3 cellular contexts compared by ENCODE assay signal in the genomic region with DNA sequence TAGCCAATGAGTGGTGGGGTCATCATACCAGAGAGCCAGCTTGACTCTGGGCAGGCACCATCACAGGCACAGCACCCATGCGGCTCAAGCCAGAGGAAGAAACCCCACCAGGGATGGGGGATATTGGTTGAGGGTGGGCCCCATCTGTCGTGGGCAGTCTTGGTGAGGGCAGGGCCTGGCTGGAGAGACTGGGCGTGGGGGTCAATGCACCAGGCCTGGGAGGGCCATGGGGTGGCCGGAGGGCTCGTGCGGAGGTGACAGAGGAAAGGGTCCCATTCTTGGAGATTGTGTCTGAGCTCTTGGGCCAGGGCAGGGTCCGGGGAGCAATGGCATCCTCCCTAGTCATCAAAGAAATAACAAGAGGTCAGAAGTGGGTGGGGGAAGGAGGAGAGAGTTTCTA.
TF ChIP-seq lines count a peak whose summit lies in the region.

No MANE protein-coding gene starts in this region.

TF ChIP-seq in SK-N-SH, 30 proteins besides CTCF, POLR2A, EP300 and RAD21:
- TF ChIP-seq FOXM1 (IDR thresholded peaks at IDR 0.05; ENCODE audit: low read depth) (no peak), SMC3 (IDR thresholded peaks at IDR 0.05; ENCODE audit: low read depth, low read length) (no peak), RCOR1 (IDR thresholded peaks at IDR 0.05; ENCODE audit: low read length) (no peak), NFIC (IDR thresholded peaks at IDR 0.05; ENCODE audit: borderline replicate concordance) (no peak), YY1 (IDR thresholded peaks at IDR 0.05; ENCODE audit: low read depth) (no peak), TAF1 (IDR thresholded peaks at IDR 0.05; ENCODE audit: borderline replicate concordance, low read depth, low read length) (no peak), CHD2 (IDR thresholded peaks at IDR 0.05; ENCODE audit: low read length, partially characterized antibody) (no peak), REST (IDR thresholded peaks at IDR 0.05; ENCODE audit: low read depth, low read length) (no peak), GATA2 (CRISPR knock-in tag; IDR thresholded peaks at IDR 0.05) (no peak), JUND (IDR thresholded peaks at IDR 0.05) (no peak)
- TF ChIP-seq, protein P1, sequence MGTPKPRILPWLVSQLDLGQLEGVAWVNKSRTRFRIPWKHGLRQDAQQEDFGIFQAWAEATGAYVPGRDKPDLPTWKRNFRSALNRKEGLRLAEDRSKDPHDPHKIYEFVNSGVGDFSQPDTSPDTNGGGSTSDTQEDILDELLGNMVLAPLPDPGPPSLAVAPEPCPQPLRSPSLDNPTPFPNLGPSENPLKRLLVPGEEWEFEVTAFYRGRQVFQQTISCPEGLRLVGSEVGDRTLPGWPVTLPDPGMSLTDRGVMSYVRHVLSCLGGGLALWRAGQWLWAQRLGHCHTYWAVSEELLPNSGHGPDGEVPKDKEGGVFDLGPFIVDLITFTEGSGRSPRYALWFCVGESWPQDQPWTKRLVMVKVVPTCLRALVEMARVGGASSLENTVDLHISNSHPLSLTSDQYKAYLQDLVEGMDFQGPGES (IDR thresholded peaks at IDR 0.05; ENCODE audit: low read depth, low read length), result no peak

TF ChIP-seq in SK-N-SH treated with all-trans-retinoic acid at 6 μM for 48 hours, 23 proteins besides CTCF, POLR2A, EP300 and RAD21:
- TF ChIP-seq TCF4 (CRISPR knock-in tag; IDR thresholded peaks at IDR 0.05; ENCODE audit: borderline replicate concordance) (no peak), ISL1 (CRISPR knock-in tag; IDR thresholded peaks at IDR 0.05) (no peak), CSDC2 (CRISPR knock-in tag; IDR thresholded peaks at IDR 0.05) (no peak), RARB (CRISPR knock-in tag; IDR thresholded peaks at IDR 0.05) (no peak), ARNTL (CRISPR knock-in tag; IDR thresholded peaks at IDR 0.05; ENCODE audit: borderline replicate concordance, low read depth) (no peak), GLIS3 (CRISPR knock-in tag; IDR thresholded peaks at IDR 0.05) (no peak), ZNF8 (CRISPR knock-in tag; IDR thresholded peaks at IDR 0.05) (no peak), BACH2 (CRISPR knock-in tag; IDR thresholded peaks at IDR 0.05; ENCODE audit: borderline replicate concordance) (no peak), SNAI2 (CRISPR knock-in tag; IDR thresholded peaks at IDR 0.05) (no peak), ESRRG (CRISPR knock-in tag; IDR thresholded peaks at IDR 0.05) (no peak), CREB5 (CRISPR knock-in tag; IDR thresholded peaks at IDR 0.05; ENCODE audit: low read depth) (no peak), PPARA (CRISPR knock-in tag; IDR thresholded peaks at IDR 0.05; ENCODE audit: borderline replicate concordance) (no peak)
- TF ChIP-seq, protein P2, sequence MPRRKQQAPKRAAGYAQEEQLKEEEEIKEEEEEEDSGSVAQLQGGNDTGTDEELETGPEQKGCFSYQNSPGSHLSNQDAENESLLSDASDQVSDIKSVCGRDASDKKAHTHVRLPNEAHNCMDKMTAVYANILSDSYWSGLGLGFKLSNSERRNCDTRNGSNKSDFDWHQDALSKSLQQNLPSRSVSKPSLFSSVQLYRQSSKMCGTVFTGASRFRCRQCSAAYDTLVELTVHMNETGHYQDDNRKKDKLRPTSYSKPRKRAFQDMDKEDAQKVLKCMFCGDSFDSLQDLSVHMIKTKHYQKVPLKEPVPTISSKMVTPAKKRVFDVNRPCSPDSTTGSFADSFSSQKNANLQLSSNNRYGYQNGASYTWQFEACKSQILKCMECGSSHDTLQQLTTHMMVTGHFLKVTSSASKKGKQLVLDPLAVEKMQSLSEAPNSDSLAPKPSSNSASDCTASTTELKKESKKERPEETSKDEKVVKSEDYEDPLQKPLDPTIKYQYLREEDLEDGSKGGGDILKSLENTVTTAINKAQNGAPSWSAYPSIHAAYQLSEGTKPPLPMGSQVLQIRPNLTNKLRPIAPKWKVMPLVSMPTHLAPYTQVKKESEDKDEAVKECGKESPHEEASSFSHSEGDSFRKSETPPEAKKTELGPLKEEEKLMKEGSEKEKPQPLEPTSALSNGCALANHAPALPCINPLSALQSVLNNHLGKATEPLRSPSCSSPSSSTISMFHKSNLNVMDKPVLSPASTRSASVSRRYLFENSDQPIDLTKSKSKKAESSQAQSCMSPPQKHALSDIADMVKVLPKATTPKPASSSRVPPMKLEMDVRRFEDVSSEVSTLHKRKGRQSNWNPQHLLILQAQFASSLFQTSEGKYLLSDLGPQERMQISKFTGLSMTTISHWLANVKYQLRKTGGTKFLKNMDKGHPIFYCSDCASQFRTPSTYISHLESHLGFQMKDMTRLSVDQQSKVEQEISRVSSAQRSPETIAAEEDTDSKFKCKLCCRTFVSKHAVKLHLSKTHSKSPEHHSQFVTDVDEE (CRISPR knock-in tag; IDR thresholded peaks at IDR 0.05), result no peak
TF ChIP-seq in SK-N-SH treated with all-trans-retinoic acid at 6 μM for 48 hours: peak in this region for 0.

TF ChIP-seq in endothelial cell of umbilical vein, 7 proteins besides CTCF, POLR2A, EP300 and RAD21:
- no peak for TF ChIP-seq JUN (IDR thresholded peaks at IDR 0.05; ENCODE audit: borderline replicate concordance, insufficient read depth, insufficient read length, low read depth)
- TF ChIP-seq POLR2AphosphoS5 (IDR thresholded peaks at IDR 0.05; ENCODE audit: insufficient read depth, low read depth, low read length), result no peak
- TF ChIP-seq MYC (IDR thresholded peaks at IDR 0.05; ENCODE audit: low read depth, low read length), result no peak
- TF ChIP-seq GATA2 (IDR thresholded peaks at IDR 0.05; ENCODE audit: insufficient read depth, insufficient read length, low read depth, low read length), result no peak
- TF ChIP-seq FOS (IDR thresholded peaks at IDR 0.05; ENCODE audit: borderline replicate concordance, insufficient read depth, low read length), result no peak
- no peak for TF ChIP-seq EZH2 (IDR thresholded peaks at IDR 0.05; ENCODE audit: borderline replicate concordance, low read depth, low read length, severe bottlenecking)
- no peak for TF ChIP-seq MAX (IDR thresholded peaks at IDR 0.05; ENCODE audit: insufficient read depth, insufficient read length)
